In the genomic region with DNA sequence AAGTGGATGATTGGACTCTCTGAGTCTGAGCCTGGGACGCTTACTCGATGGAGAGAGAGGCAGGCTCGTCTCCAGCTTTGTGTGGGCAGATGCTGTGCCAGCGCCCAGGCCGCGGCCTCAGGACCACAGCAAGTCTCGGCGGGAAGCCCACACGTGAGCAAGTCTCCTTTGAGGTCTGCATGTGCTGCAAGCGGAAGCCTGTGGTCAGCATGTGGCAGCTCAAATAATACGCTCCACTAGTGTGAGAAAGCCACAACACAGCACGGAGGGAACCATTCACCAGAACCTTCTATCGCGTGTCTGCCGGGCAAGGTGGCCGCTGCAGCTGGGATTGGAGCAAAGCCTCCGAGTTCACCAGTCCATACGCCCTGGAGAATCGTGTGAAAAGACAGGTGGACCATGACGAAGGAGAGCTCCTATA, we compare ENCODE assay signal across 7 cellular contexts.
DNase-seq lines count a peak whose midpoint lies in the region; ATAC-seq and TF ChIP-seq lines count a peak whose summit lies in the region.

No MANE protein-coding gene starts in this region.

- H3K4me3 ChIP-seq in mucosa of descending colon, result no peak overlapping the region
- H3K4me3 ChIP-seq in colonic mucosa, result no peak overlapping the region

- H3K27ac ChIP-seq in colonic mucosa, result no peak overlapping the region

- TF ChIP-seq CTCF in mucosa of descending colon (IDR thresholded peaks at IDR 0.05) (no peak), colonic mucosa (IDR thresholded peaks at IDR 0.05) (no peak)

- intact Hi-C loops in mucosa of descending colon (cut with DNase I, micrococcal nuclease) (no loop called here), colonic mucosa (cut with DNase I) (no loop called here)

- H3K9ac ChIP-seq in colonic mucosa (ENCODE audit: low read depth in 2 of 2, low read length in 2 of 2), result no peak overlapping the region

- H3K36me3 ChIP-seq in mucosa of descending colon (ENCODE audit: low read depth) (no peaks in the 10 kb centered on the region), colonic mucosa (no peaks in the 10 kb centered on the region)

- H3K9me3 ChIP-seq in mucosa of descending colon (no peaks in the 10 kb centered on the region), colonic mucosa (no peaks in the 10 kb centered on the region)

- ATAC-seq in GM19397 (IDR thresholded peaks at IDR 0.05; ENCODE audit: unreplicated experiment) (peak; percentile 97), HG03432 (IDR thresholded peaks at IDR 0.05; ENCODE audit: unreplicated experiment) (peak; percentile 95), mucosa of descending colon (peak; percentile 55)

- peak; percentile 13 to 28 for DNase-seq in activated CD4-positive, alpha-beta T cell treated with anti-CD3 and anti-CD28 coated beads, Interleukin-2, amount 50 U/mL, for 48 hours
- DNase-seq in mucosa of descending colon (peak in 2 of 3 donors; percentile 27 to 59), kidney glomerular epithelial cell (lab: John Stamatoyannopoulos, UW) (no peak), HuH-7 (ENCODE audit: low spot score) (no peak), colonic mucosa (no peak)

- H3K4me1 ChIP-seq in mucosa of descending colon (ENCODE audit: low read depth) (peaks cover 5% of the 10 kb centered on the region), colonic mucosa (no peaks in the 10 kb centered on the region)

- no peaks in the 10 kb centered on the region for H3K27me3 ChIP-seq in colonic mucosa

Comparison
In these comparisons a context has a peak if more than half of its experiments do, and no peak if none do; other contexts are left out.
1. DNase-seq: peak in activated CD4-positive, alpha-beta T cell treated with anti-CD3 and anti-CD28 coated beads, Interleukin-2, amount 50 U/mL, for 48 hours (2 of 2) and mucosa of descending colon (2 of 3); none in kidney glomerular epithelial cell (single experiment), HuH-7 (single experiment) and colonic mucosa (single experiment).
2. Peak in every context shown above with its lines, with median percentiles within 50 percentile points of each other: ATAC-seq.